19 cellular contexts compared by ENCODE assay signal in the genomic region with DNA sequence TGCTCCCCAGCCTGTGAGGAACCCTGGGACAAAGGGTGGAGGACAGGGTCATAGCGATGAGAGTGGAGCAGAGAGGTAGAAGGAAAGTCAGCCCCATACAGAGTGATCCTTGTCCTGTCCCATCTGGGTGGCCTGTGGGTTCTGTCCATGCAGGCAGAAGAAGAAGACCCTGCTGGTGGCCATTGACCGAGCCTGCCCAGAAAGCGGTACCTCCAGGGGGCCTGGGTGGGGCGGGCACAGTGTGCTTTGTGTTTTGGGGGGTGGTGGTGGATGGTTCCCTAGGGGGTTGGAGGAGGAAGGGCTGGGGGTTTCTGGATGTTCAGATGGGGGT. TPM values are rescaled to one million over a fixed set of nuclear protein-coding genes. Genes with fewer than 3 reads are reported as not detected.
DNase-seq lines count a peak whose midpoint lies in the region; ATAC-seq, FAIRE-seq and TF ChIP-seq lines count a peak whose summit lies in the region.
"Had no signal": no experiment of that assay in that cellular context is flagged by ENCODE, and none has a peak within 500 bp of the region (broad histone marks: within the 10 kb centered on the region; RNA-seq: fewer than 3 reads in every experiment).

No MANE protein-coding gene starts in this region.

- H3K27ac ChIP-seq in right atrium auricular region (no peak overlapping the region), GM12878 (ENCODE audit: control insufficient read depth, insufficient read depth) (peak overlapping the region; percentile 90), upper lobe of left lung (peak overlapping the region in 3 of 4 donors; percentile 32 to 72 (median 58)), mesendoderm (ENCODE audit: low read depth, low read length) (no peak overlapping the region)
- H3K27ac ChIP-seq: foreskin keratinocyte, PC-9, SK-N-MC, vagina had no signal

- DNase-seq in cardiac septum (ENCODE audit: low spot score): peak; percentile 66
- no peak for DNase-seq in right atrium auricular region (ENCODE audit: low spot score)
- no peak for DNase-seq in GM12878 (ENCODE audit: low read depth, low spot score)
- DNase-seq in upper lobe of left lung: no peak
- no peak for DNase-seq in mesendoderm
- DNase-seq: activated CD4-positive, alpha-beta T cell treated with anti-CD3 and anti-CD28 coated beads, Interleukin-2, amount 50 U/mL, for 1 hour; amniotic stem cell; cerebellar nuclear complex; foreskin keratinocyte; H9; NCI-H1417; PC-9; stimulated activated naive CD4-positive, alpha-beta T cell treated with Interleukin-2 at 50 U/mL for 16 hours had no signal

- H2BK120ac ChIP-seq in mesendoderm (ENCODE audit: low read depth, low read length): no peak overlapping the region

- TF ChIP-seq CTCF in right atrium auricular region (IDR thresholded peaks at IDR 0.05) (no peak), GM12878 (IDR thresholded peaks at IDR 0.05 in 2 of 3, conservative IDR thresholded peaks at IDR 0.05 in 1 of 3; ENCODE audit: control insufficient read depth in 2 of 3, extremely low read depth in 1 of 3, insufficient read depth in 1 of 3, low read depth in 3 of 3, low read length in 3 of 3) (no peak), upper lobe of left lung (IDR thresholded peaks at IDR 0.05) (no peak)

- no peaks in the 10 kb centered on the region for H4K20me1 ChIP-seq in GM12878 (ENCODE audit: control insufficient read depth, insufficient read depth)

- H3K4me3 ChIP-seq in right atrium auricular region: no peak overlapping the region
- no peak overlapping the region; the same call in 1 of the 2 replicates for H3K4me3 ChIP-seq in GM12878
- H3K4me3 ChIP-seq in mucosa of stomach (ENCODE audit: low read length): no peak overlapping the region
- peak overlapping the region in 1 of 4 donors; percentile 16 for H3K4me3 ChIP-seq in upper lobe of left lung
- H3K4me3 ChIP-seq in mesendoderm (ENCODE audit: low read length): no peak overlapping the region
- H3K4me3 ChIP-seq: PC-9, SK-N-MC, vagina had no signal

- H3K9me3 ChIP-seq in right atrium auricular region (no peaks in the 10 kb centered on the region), GM12878 (replicated peaks; ENCODE audit: control insufficient read depth, insufficient read depth, low read length) (no peaks in the 10 kb centered on the region), mucosa of stomach (ENCODE audit: control insufficient read depth, low read length) (no peaks in the 10 kb centered on the region), upper lobe of left lung (no peaks in the 10 kb centered on the region)
- H3K9me3 ChIP-seq: vagina had no signal

- H3K23ac ChIP-seq in mesendoderm (ENCODE audit: low read length): no peak overlapping the region

- no peak overlapping the region for H3K18ac ChIP-seq in mesendoderm (ENCODE audit: low read length)

- H2BK5ac ChIP-seq in mesendoderm (ENCODE audit: low read length): no peak overlapping the region

- no peak overlapping the region for H2AK5ac ChIP-seq in mesendoderm (ENCODE audit: low read length)

- in situ Hi-C loops in GM12878 (cut with MboI): no loop called here

- intact Hi-C loops in cardiac septum (cut with DNase I): no loop called here
- intact Hi-C loops in GM12878 (cut with micrococcal nuclease; ENCODE audit: unreplicated experiment): no loop called here

- TF ChIP-seq POLR2A in GM12878 (IDR thresholded peaks at IDR 0.05; ENCODE audit: low read depth, low read length): no peak
- no peak for TF ChIP-seq POLR2A in upper lobe of left lung (IDR thresholded peaks at IDR 0.05)

- ATAC-seq in GM12878 (no peak), upper lobe of left lung (ENCODE audit: low FRiP score in 2 of 2) (no peak), esophagus mucosa (no peak), HG03354 (IDR thresholded peaks at IDR 0.05; ENCODE audit: poor library complexity, severe bottlenecking, unreplicated experiment) (no peak)
- ATAC-seq: foreskin keratinocyte, left cardiac atrium had no signal

- H2AFZ ChIP-seq in GM12878 (ENCODE audit: control insufficient read depth, low read depth, low read length): no peak overlapping the region; the same call in 1 of the 2 replicates
- H2AFZ ChIP-seq: PC-9 had no signal

- 89% methylated on average over 4 of the region's 4 CpGs for WGBS in GM12878 (ENCODE audit: insufficient coverage, insufficient replicate concordance, low lambda C conversion rate, missing lambda C conversion rate)
- WGBS in upper lobe of left lung, 2 donors: 94 to 99% methylated on average over 4 of the region's 4 CpGs
- no CpG with 5 or more reads among the region's 4 CpGs for WGBS in mesendoderm (ENCODE audit: extremely low coverage, insufficient coverage, low lambda C conversion rate)

- TF ChIP-seq EP300 in GM12878 (IDR thresholded peaks at IDR 0.05; ENCODE audit: borderline replicate concordance in 1 of 2, control insufficient read depth in 1 of 2, low read depth in 2 of 2, low read length in 2 of 2): no peak
- no peak for TF ChIP-seq EP300 in upper lobe of left lung (IDR thresholded peaks at IDR 0.05)

- peak overlapping the region; percentile 53 for H3K9ac ChIP-seq in GM12878 (ENCODE audit: control insufficient read depth, insufficient read depth, low read length)
- peak overlapping the region; percentile 1 for H3K9ac ChIP-seq in mucosa of stomach (ENCODE audit: low read length)
- no peak overlapping the region for H3K9ac ChIP-seq in mesendoderm (ENCODE audit: low read length)

- no peaks in the 10 kb centered on the region for H3K79me2 ChIP-seq in GM12878 (ENCODE audit: control insufficient read depth, insufficient read depth, low read length)
- H3K79me2 ChIP-seq in mesendoderm (ENCODE audit: control insufficient read depth, insufficient read depth, low read length): no peaks in the 10 kb centered on the region

- no peak for FAIRE-seq in GM12878 (lab: Jason Lieb, UNC)

- H4K5ac ChIP-seq in mesendoderm (ENCODE audit: low read length): no peak overlapping the region

- H3K4me2 ChIP-seq in GM12878 (ENCODE audit: control insufficient read depth, insufficient read depth) (peak overlapping the region; percentile 71), mesendoderm (ENCODE audit: low read length) (no peak overlapping the region)
- H3K4me2 ChIP-seq: PC-9 had no signal

- no peak overlapping the region for H2BK15ac ChIP-seq in mesendoderm (replicated peaks; ENCODE audit: low read depth)

- POLR2A ChIA-PET in GM12878 (lab: Charles Lee): no interaction called here

- H3K27me3 ChIP-seq in right atrium auricular region (no peaks in the 10 kb centered on the region), GM12878 (replicated peaks in 1 of 2; ENCODE audit: control insufficient read depth in 2 of 2, insufficient read depth in 2 of 2, low read length in 1 of 2) (no peaks in the 10 kb centered on the region), mucosa of stomach (ENCODE audit: control insufficient read depth, insufficient read depth, low read length) (no peaks in the 10 kb centered on the region), upper lobe of left lung (no peaks in the 10 kb centered on the region), mesendoderm (ENCODE audit: insufficient read depth, low read length, poor library complexity) (no peaks in the 10 kb centered on the region)
- H3K27me3 ChIP-seq: foreskin keratinocyte, vagina had no signal

- RAD21 ChIA-PET in GM12878 (lab: Charles Lee; ENCODE audit: unreplicated experiment): interaction anchor here (1.2 kb wide), 1 partner anchor 40 kb away, joined by 3 read pairs; no protein-coding TSS in a partner anchor

- no peak overlapping the region for H3K4ac ChIP-seq in mesendoderm (ENCODE audit: low read depth, low read length)

- no TSS peak for BruUV-seq in GM12878 (replicated peaks; lab: Mats Ljungman, UMichigan)

- H3K56ac ChIP-seq in mesendoderm (ENCODE audit: low read length): no peak overlapping the region

- no peaks in the 10 kb centered on the region for H3K79me1 ChIP-seq in mesendoderm (ENCODE audit: low read length)

- no peak overlapping the region for H4K8ac ChIP-seq in mesendoderm (ENCODE audit: low read depth, low read length)

- peaks cover 0 to 2% of the 10 kb centered on the region in 2 donors for H3K4me1 ChIP-seq in right atrium auricular region
- peaks cover 37% of the 10 kb centered on the region for H3K4me1 ChIP-seq in GM12878 (ENCODE audit: control insufficient read depth, insufficient read depth, low read length)
- peaks cover 74% of the 10 kb centered on the region for H3K4me1 ChIP-seq in mucosa of stomach (ENCODE audit: control insufficient read depth, insufficient read depth, low read length)
- peaks cover 0 to 25% (median 8%) of the 10 kb centered on the region in 4 donors for H3K4me1 ChIP-seq in upper lobe of left lung
- H3K4me1 ChIP-seq in mesendoderm (ENCODE audit: control insufficient read depth, low read depth, low read length): no peaks in the 10 kb centered on the region
- H3K4me1 ChIP-seq: foreskin keratinocyte had no signal

- no peak for TF ChIP-seq RAD21 in GM12878 (IDR thresholded peaks at IDR 0.05; ENCODE audit: insufficient read depth, low read depth, low read length)

- CTCF ChIA-PET in GM12878 (lab: Yijun Ruan, JAX): interaction anchor here (0.6 to 10.3 kb wide), 4 partner anchors 25 to 448 kb away, joined by 4 to 422 read pairs (median 4); a partner anchor contains a TSS

- SMC1A ChIA-PET in GM12878 (lab: Charles Lee; ENCODE audit: uncharacterized antibody, unreplicated experiment): interaction anchor here (1.1 to 1.8 kb wide), 2 partner anchors 40 to 44 kb away, joined by 3 to 11 read pairs; no protein-coding TSS in a partner anchor

- H3K36me3 ChIP-seq in right atrium auricular region: peaks cover 72% of the 10 kb centered on the region
- H3K36me3 ChIP-seq in GM12878 (ENCODE audit: control insufficient read depth in 2 of 2, insufficient read depth in 2 of 2, low read length in 1 of 2): peaks cover 6 to 10% of the 10 kb centered on the region in 2 experiments
- peaks cover 29% of the 10 kb centered on the region for H3K36me3 ChIP-seq in mucosa of stomach (ENCODE audit: control insufficient read depth, insufficient read depth, low read length)
- peaks cover 0 to 76% (median 54%) of the 10 kb centered on the region in 4 donors for H3K36me3 ChIP-seq in upper lobe of left lung
- no peaks in the 10 kb centered on the region for H3K36me3 ChIP-seq in mesendoderm (ENCODE audit: control insufficient read depth, insufficient read depth, low read length)

RNA-seq across cellular contexts. Expression of a gene that starts 7.9 kb away (rescaled TPM):
- total RNA-seq in cardiac septum (25.3 TPM), right atrium auricular region (10 to 100 TPM; 19.1 to 33.0 TPM), GM12878 (2014; rRNA removed) (9.1 and 11.6 TPM in 2 replicates), GM12878 (2014; rRNA removed; fragmentation: Illumina TruSeq; extraction: Trizol) (8.4 and 9.0 TPM in 2 replicates), GM12878 (2021) (20.7 and 23.9 TPM in 2 replicates), upper lobe of left lung (100 to 1,000 TPM in 4 of 6 donors, 10 to 100 TPM in 2; 62.8 to 287 (median 153) TPM), esophagus mucosa (9.8 TPM)
- total RNA-seq in GM12878 (2013; cell fraction: nucleolus; rRNA removed): 135 and 149 TPM in 2 replicates
- polyA plus RNA-seq in GM12878 (2011; ENCODE audit: low read depth): 13.0 TPM
- polyA plus RNA-seq in GM12878 (2011; rRNA removed) (9.5 and 20.7 TPM in 2 replicates), GM12878 (2014; fragmentation: Illumina TruSeq; extraction: Trizol) (12.7 and 16.3 TPM in 2 replicates), GM12878 (2014; fragmentation: Nextera tagmentation; extraction: Ambion mirVana) (1 to 10 TPM; 4.9 to 5.7 TPM), GM12878 (2014; rRNA removed) (16.5 and 19.3 TPM in 2 replicates), GM12878 (2016; fragmentation: Nextera tagmentation; extraction: Ambion mirVana) (1 to 10 TPM; 5.4 to 6.8 TPM)
- polyA plus RNA-seq in GM12878 (2011; cell fraction: cytosol; rRNA removed): 17.4 and 19.1 TPM in 2 replicates
- 132 and 186 TPM in 2 replicates for polyA plus RNA-seq in GM12878 (2011; cell fraction: nucleus; rRNA removed)
- polyA plus RNA-seq in GM12878 (2012): 23.5 and 23.6 TPM in 2 replicates
- polyA minus RNA-seq in GM12878 (2011; rRNA and poly(A)+ RNA removed): 30.9 and 35.5 TPM in 2 replicates
- polyA minus RNA-seq in GM12878 (2011; cell fraction: cytosol; rRNA and poly(A)+ RNA removed): 8.3 and 11.5 TPM in 2 replicates
- 54.3 and 61.1 TPM in 2 replicates for polyA minus RNA-seq in GM12878 (2011; cell fraction: nucleus; rRNA and poly(A)+ RNA removed)
- 9.6 TPM for polyA plus RNA-seq in mesendoderm (2013, experiment 1 of 2)
- 8.7 TPM for polyA plus RNA-seq in mesendoderm (2013, experiment 2 of 2)

RNA-seq across cellular contexts. Expression of a gene that starts 12.8 kb away (rescaled TPM):
- total RNA-seq in cardiac septum (317 TPM), right atrium auricular region (1,000 to 10,000 TPM in 1 of 2 donors, 100 to 1,000 TPM in 1; 442 to 1,859 TPM), GM12878 (2014; rRNA removed) (1.9 and 2.0 TPM in 2 replicates), GM12878 (2014; rRNA removed; fragmentation: Illumina TruSeq; extraction: Trizol) (1.5 and 1.6 TPM in 2 replicates), GM12878 (2021) (3.9 and 4.6 TPM in 2 replicates), upper lobe of left lung (100 to 1,000 TPM; 105 to 608 (median 334) TPM), esophagus mucosa (55.9 TPM)
- 17.4 and 21.3 TPM in 2 replicates for total RNA-seq in GM12878 (2013; cell fraction: nucleolus; rRNA removed)
- 2.9 TPM for polyA plus RNA-seq in GM12878 (2011; ENCODE audit: low read depth)
- polyA plus RNA-seq in GM12878 (2011; rRNA removed) (3.5 and 3.9 TPM in 2 replicates), GM12878 (2014; fragmentation: Illumina TruSeq; extraction: Trizol) (1.9 and 4.8 TPM in 2 replicates), GM12878 (2014; fragmentation: Nextera tagmentation; extraction: Ambion mirVana) (1 to 10 TPM in 1 of 2 experiments, under 1 TPM in 1; 0.26 to 1.0 TPM), GM12878 (2014; rRNA removed) (3.6 and 4.0 TPM in 2 replicates), GM12878 (2016; fragmentation: Nextera tagmentation; extraction: Ambion mirVana) (1 to 10 TPM in 1 of 2 experiments, under 1 TPM in 1; 0.68 to 1.2 TPM)
- 1.2 and 1.9 TPM in 2 replicates for polyA plus RNA-seq in GM12878 (2011; cell fraction: cytosol; rRNA removed)
- 36.5 and 46.4 TPM in 2 replicates for polyA plus RNA-seq in GM12878 (2011; cell fraction: nucleus; rRNA removed)
- 4.4 and 6.2 TPM in 2 replicates for polyA plus RNA-seq in GM12878 (2012)
- 1.3 and 1.5 TPM in 2 replicates for polyA minus RNA-seq in GM12878 (2011; rRNA and poly(A)+ RNA removed)
- polyA minus RNA-seq in GM12878 (2011; cell fraction: cytosol; rRNA and poly(A)+ RNA removed): 1.3 TPM in 1 of 2 replicates, not detected in the other
- 3.6 and 4.8 TPM in 2 replicates for polyA minus RNA-seq in GM12878 (2011; cell fraction: nucleus; rRNA and poly(A)+ RNA removed)
- 928 TPM for polyA plus RNA-seq in mesendoderm (2013, experiment 1 of 2)
- 989 TPM for polyA plus RNA-seq in mesendoderm (2013, experiment 2 of 2)

RNA-seq across cellular contexts. Expression of a gene that starts 42.3 kb away (rescaled TPM):
- 68.9 TPM for total RNA-seq in cardiac septum
- 10 to 100 TPM; 41.1 to 65.8 TPM for total RNA-seq in right atrium auricular region
- 53.3 and 53.4 TPM in 2 replicates for total RNA-seq in GM12878 (2013; cell fraction: nucleolus; rRNA removed)
- total RNA-seq in GM12878 (2014; rRNA removed): 47.5 and 62.2 TPM in 2 replicates
- total RNA-seq in GM12878 (2014; rRNA removed; fragmentation: Illumina TruSeq; extraction: Trizol): 47.8 and 48.3 TPM in 2 replicates
- 49.3 and 49.6 TPM in 2 replicates for total RNA-seq in GM12878 (2021)
- 12.1 TPM for polyA plus RNA-seq in GM12878 (2011; ENCODE audit: low read depth)
- polyA plus RNA-seq in GM12878 (2011; rRNA removed): 32.1 and 36.1 TPM in 2 replicates
- 21.8 and 26.0 TPM in 2 replicates for polyA plus RNA-seq in GM12878 (2011; cell fraction: cytosol; rRNA removed)
- 13.0 and 16.1 TPM in 2 replicates for polyA plus RNA-seq in GM12878 (2011; cell fraction: nucleus; rRNA removed)
- polyA plus RNA-seq in GM12878 (2012): 16.4 and 16.8 TPM in 2 replicates
- polyA plus RNA-seq in GM12878 (2014; fragmentation: Illumina TruSeq; extraction: Trizol): 25.5 and 32.2 TPM in 2 replicates
- polyA plus RNA-seq in GM12878 (2014; fragmentation: Nextera tagmentation; extraction: Ambion mirVana): 10 to 100 TPM; 17.6 to 64.8 TPM
- 19.2 and 22.0 TPM in 2 replicates for polyA plus RNA-seq in GM12878 (2014; rRNA removed)
- polyA plus RNA-seq in GM12878 (2016; fragmentation: Nextera tagmentation; extraction: Ambion mirVana): 10 to 100 TPM; 51.1 to 53.2 TPM
- 76.4 and 83.2 TPM in 2 replicates for polyA minus RNA-seq in GM12878 (2011; rRNA and poly(A)+ RNA removed)
- polyA minus RNA-seq in GM12878 (2011; cell fraction: cytosol; rRNA and poly(A)+ RNA removed): 21.2 and 28.9 TPM in 2 replicates
- 11.7 and 18.3 TPM in 2 replicates for polyA minus RNA-seq in GM12878 (2011; cell fraction: nucleus; rRNA and poly(A)+ RNA removed)
- total RNA-seq in upper lobe of left lung: 100 to 1,000 TPM in 1 of 6 donors, 10 to 100 TPM in 5; 63.9 to 101 (median 81.3) TPM
- total RNA-seq in esophagus mucosa: 50.9 TPM
- 76.1 TPM for polyA plus RNA-seq in mesendoderm (2013, experiment 1 of 2)
- polyA plus RNA-seq in mesendoderm (2013, experiment 2 of 2): 73.8 TPM

RNA-seq across cellular contexts. Expression of a gene that starts 45.5 kb away (rescaled TPM):
- 45.5 TPM for total RNA-seq in cardiac septum
- total RNA-seq in right atrium auricular region: 10 to 100 TPM; 25.3 to 32.8 TPM
- total RNA-seq in GM12878 (2013; cell fraction: nucleolus; rRNA removed): 171 and 196 TPM in 2 replicates
- total RNA-seq in GM12878 (2014; rRNA removed): 55.7 and 59.3 TPM in 2 replicates
- total RNA-seq in GM12878 (2014; rRNA removed; fragmentation: Illumina TruSeq; extraction: Trizol): 38.3 and 42.5 TPM in 2 replicates
- total RNA-seq in GM12878 (2021): 69.8 and 81.5 TPM in 2 replicates
- polyA plus RNA-seq in GM12878 (2011; ENCODE audit: low read depth): 17.2 TPM
- 29.5 and 45.9 TPM in 2 replicates for polyA plus RNA-seq in GM12878 (2011; rRNA removed)
- 46.3 and 62.0 TPM in 2 replicates for polyA plus RNA-seq in GM12878 (2011; cell fraction: cytosol; rRNA removed)
- 237 and 245 TPM in 2 replicates for polyA plus RNA-seq in GM12878 (2011; cell fraction: nucleus; rRNA removed)
- 29.4 and 40.0 TPM in 2 replicates for polyA plus RNA-seq in GM12878 (2012)
- 42.5 and 61.2 TPM in 2 replicates for polyA plus RNA-seq in GM12878 (2014; fragmentation: Illumina TruSeq; extraction: Trizol)
- 1 to 10 TPM; 5.5 to 5.7 TPM for polyA plus RNA-seq in GM12878 (2014; fragmentation: Nextera tagmentation; extraction: Ambion mirVana)
- polyA plus RNA-seq in GM12878 (2014; rRNA removed): 68.0 and 73.0 TPM in 2 replicates
- 10 to 100 TPM; 51.4 to 51.8 TPM for polyA plus RNA-seq in GM12878 (2016; fragmentation: Nextera tagmentation; extraction: Ambion mirVana)
- polyA minus RNA-seq in GM12878 (2011; rRNA and poly(A)+ RNA removed): 40.2 and 61.4 TPM in 2 replicates
- polyA minus RNA-seq in GM12878 (2011; cell fraction: cytosol; rRNA and poly(A)+ RNA removed): 11.6 and 20.1 TPM in 2 replicates
- 34.6 and 60.9 TPM in 2 replicates for polyA minus RNA-seq in GM12878 (2011; cell fraction: nucleus; rRNA and poly(A)+ RNA removed)
- total RNA-seq in upper lobe of left lung: 100 to 1,000 TPM in 2 of 6 donors, 10 to 100 TPM in 4; 45.0 to 138 (median 63.8) TPM
- 44.4 TPM for total RNA-seq in esophagus mucosa
- polyA plus RNA-seq in mesendoderm (2013, experiment 1 of 2): 15.6 TPM
- polyA plus RNA-seq in mesendoderm (2013, experiment 2 of 2): 15.8 TPM

RNA-seq across cellular contexts. Expression of a gene that starts 46.1 kb away (rescaled TPM):
- total RNA-seq in cardiac septum (27.6 TPM), right atrium auricular region (10 to 100 TPM; 11.0 to 11.5 TPM), GM12878 (2014; rRNA removed) (6.0 and 7.0 TPM in 2 replicates), GM12878 (2014; rRNA removed; fragmentation: Illumina TruSeq; extraction: Trizol) (8.2 and 8.3 TPM in 2 replicates), GM12878 (2021) (15.2 and 16.8 TPM in 2 replicates), upper lobe of left lung (10 to 100 TPM in 4 of 6 donors, 1 to 10 TPM in 2; 9.0 to 24.1 (median 19.8) TPM), esophagus mucosa (13.7 TPM)
- total RNA-seq in GM12878 (2013; cell fraction: nucleolus; rRNA removed): 37.6 and 40.7 TPM in 2 replicates
- 7.2 TPM for polyA plus RNA-seq in GM12878 (2011; ENCODE audit: low read depth)
- polyA plus RNA-seq in GM12878 (2011; rRNA removed) (10.0 and 12.7 TPM in 2 replicates), GM12878 (2014; fragmentation: Illumina TruSeq; extraction: Trizol) (13.8 and 19.9 TPM in 2 replicates), GM12878 (2014; fragmentation: Nextera tagmentation; extraction: Ambion mirVana) (1 to 10 TPM; 4.8 to 6.2 TPM), GM12878 (2014; rRNA removed) (8.2 and 11.4 TPM in 2 replicates), GM12878 (2016; fragmentation: Nextera tagmentation; extraction: Ambion mirVana) (10 to 100 TPM; 12.8 to 15.3 TPM)
- polyA plus RNA-seq in GM12878 (2011; cell fraction: cytosol; rRNA removed): 10.7 and 12.7 TPM in 2 replicates
- polyA plus RNA-seq in GM12878 (2011; cell fraction: nucleus; rRNA removed): 41.4 and 45.4 TPM in 2 replicates
- 6.9 and 11.4 TPM in 2 replicates for polyA plus RNA-seq in GM12878 (2012)
- 21.2 and 28.2 TPM in 2 replicates for polyA minus RNA-seq in GM12878 (2011; rRNA and poly(A)+ RNA removed)
- polyA minus RNA-seq in GM12878 (2011; cell fraction: cytosol; rRNA and poly(A)+ RNA removed): 6.9 and 7.5 TPM in 2 replicates
- polyA minus RNA-seq in GM12878 (2011; cell fraction: nucleus; rRNA and poly(A)+ RNA removed): 14.5 and 22.1 TPM in 2 replicates
- polyA plus RNA-seq in mesendoderm (2013, experiment 1 of 2): 16.9 TPM
- polyA plus RNA-seq in mesendoderm (2013, experiment 2 of 2): 16.0 TPM

Comparison
In these comparisons a context has a peak if more than half of its experiments do, and no peak if none do; other contexts are left out.
1. H3K27ac ChIP-seq: peak in GM12878 (single experiment) and upper lobe of left lung (3 of 4); none in right atrium auricular region (0 of 2) and mesendoderm (single experiment).